ENCODE assay signal across 18 cellular contexts in genomic region chr3:137012097-137012501, GRCh38. TPM values are rescaled to one million over a fixed set of nuclear protein-coding genes. Genes with fewer than 3 reads are reported as not detected.
A peak's percentile ranks its signal among the peaks of the same experiment; 100 is the strongest.
DNase-seq lines count a peak whose midpoint lies in the region; ATAC-seq, FAIRE-seq and TF ChIP-seq lines count a peak whose summit lies in the region.
"Had no signal": no experiment of that assay in that cellular context is flagged by ENCODE, and none has a peak within 500 bp of the region (broad histone marks: within the 10 kb centered on the region; RNA-seq: fewer than 3 reads in every experiment).

No MANE protein-coding gene starts in this region.

- H3K4me3 Mint-ChIP-seq in astrocyte (ENCODE audit: unreplicated experiment) (peak overlapping the region; percentile 34), CD14-positive monocyte (no peak overlapping the region)
- H3K4me3 Mint-ChIP-seq: GM23338; T-helper 1 cell treated with Interleukin-12 subunit alpha and Interleukin-12 subunit beta and Interleukin-4 antibody, amounts not matched to agents 30 μg/mL and 1 μg/mL, for 36 hours had no signal

- no peak overlapping the region for H3K27ac ChIP-seq in astrocyte (ENCODE audit: low read depth, low read length)
- H3K27ac ChIP-seq: upper lobe of right lung had no signal

- no peaks in the 10 kb centered on the region for H3K27me3 ChIP-seq in astrocyte (ENCODE audit: insufficient read depth, low read length)
- H3K27me3 ChIP-seq: upper lobe of right lung had no signal

- DNase-seq in A172 (ENCODE audit: low spot score) (peak; percentile 18), H4 (ENCODE audit: low spot score) (peak; percentile 44), astrocyte (ENCODE audit: low read depth) (peak; percentile 60), hepatic stellate cell (ENCODE audit: low spot score) (peak; percentile 57), T-helper 9 cell (no peak), CD14-positive monocyte (ENCODE audit: low spot score) (no peak)
- DNase-seq: activated CD4-positive, alpha-beta T cell treated with anti-CD3 and anti-CD28 coated beads, Interleukin-2, amount 50 U/mL, for 1 hour; activated gamma-delta T cell; NCI-H1092 treated with DMSO at 0.1 percent for 48 hours; NCI-H226; PC-3; upper lobe of right lung had no signal

- TF ChIP-seq CTCF in astrocyte (IDR thresholded peaks at IDR 0.05; ENCODE audit: insufficient read depth, low read depth, low read length) (no peak), CD14-positive monocyte (IDR thresholded peaks at IDR 0.05) (no peak)

- intact Hi-C loops in CD14-positive monocyte (cut with micrococcal nuclease), result loop anchor here (5.0 to 10.0 kb wide), 3 partner anchors 257 to 620 kb away; partner anchors contain the start of gene STAG1 (in 2 of the 2)

- H4K20me1 ChIP-seq in astrocyte (ENCODE audit: insufficient read depth, low read length), result no peaks in the 10 kb centered on the region

- no peak for FAIRE-seq in astrocyte (lab: Jason Lieb, UNC)
- FAIRE-seq: bronchial epithelial cell had no signal

- no peaks in the 10 kb centered on the region for H3K9me3 ChIP-seq in astrocyte (ENCODE audit: insufficient read depth, low read depth, low read length)
- H3K9me3 ChIP-seq: upper lobe of right lung had no signal

- no peak overlapping the region for H3K9ac ChIP-seq in astrocyte (ENCODE audit: low read length)

- no peak for ATAC-seq in GM18907 (IDR thresholded peaks at IDR 0.05; ENCODE audit: unreplicated experiment)
- no peak for ATAC-seq in HG02588 (IDR thresholded peaks at IDR 0.05; ENCODE audit: unreplicated experiment)
- ATAC-seq: PC-3, upper lobe of right lung had no signal

- H2AFZ ChIP-seq in astrocyte (ENCODE audit: low read depth, low read length), result no peak overlapping the region
- H2AFZ ChIP-seq: GM23338 had no signal

- H3K4me1 ChIP-seq in astrocyte (ENCODE audit: insufficient read depth, low read length), result peaks cover 11% of the 10 kb centered on the region
- H3K4me1 ChIP-seq: upper lobe of right lung had no signal

- H3K9me3 Mint-ChIP-seq in astrocyte (ENCODE audit: unreplicated experiment) (peaks cover 2% of the 10 kb centered on the region), CD14-positive monocyte (peaks cover 0 to 1% (median 0%) of the 10 kb centered on the region in 7 donors)
- H3K9me3 Mint-ChIP-seq: GM23338; T-helper 1 cell treated with Interleukin-12 subunit alpha and Interleukin-12 subunit beta and Interleukin-4 antibody, amounts not matched to agents 30 μg/mL and 1 μg/mL, for 36 hours had no signal

- no peaks in the 10 kb centered on the region for H3K79me2 ChIP-seq in astrocyte (ENCODE audit: insufficient read depth, low read length)

- H3K4me3 ChIP-seq in astrocyte (ENCODE audit: insufficient read depth, low read depth, low read length), result no peak overlapping the region
- H3K4me3 ChIP-seq: GM23338, upper lobe of right lung had no signal

- no peaks in the 10 kb centered on the region for H3K27me3 Mint-ChIP-seq in astrocyte (ENCODE audit: low read depth, unreplicated experiment)
- H3K27me3 Mint-ChIP-seq in CD14-positive monocyte (ENCODE audit: low read depth in 3 of 3), result peaks cover 0 to 1% (median 0%) of the 10 kb centered on the region in 3 donors
- H3K27me3 Mint-ChIP-seq: progenitor cell of endocrine pancreas had no signal

- no peaks in the 10 kb centered on the region for H3K36me3 ChIP-seq in astrocyte (ENCODE audit: insufficient read depth, low read length)
- H3K36me3 ChIP-seq: upper lobe of right lung had no signal

- peak overlapping the region; percentile 79 for H3K27ac Mint-ChIP-seq in astrocyte (ENCODE audit: unreplicated experiment)
- H3K27ac Mint-ChIP-seq in CD14-positive monocyte, result no peak overlapping the region
- H3K27ac Mint-ChIP-seq: GM23338; progenitor cell of endocrine pancreas; T-helper 1 cell treated with Interleukin-12 subunit alpha and Interleukin-12 subunit beta and Interleukin-4 antibody, amounts not matched to agents 30 μg/mL and 1 μg/mL, for 36 hours had no signal

- peak overlapping the region; percentile 40 for H3K4me2 ChIP-seq in astrocyte (ENCODE audit: low read length)
- H3K4me2 ChIP-seq: GM23338 had no signal

- peaks cover 17% of the 10 kb centered on the region for H3K4me1 Mint-ChIP-seq in astrocyte (ENCODE audit: low read depth, unreplicated experiment)
- peaks cover 15% of the 10 kb centered on the region for H3K4me1 Mint-ChIP-seq in CD14-positive monocyte

- H3K36me3 Mint-ChIP-seq in astrocyte (ENCODE audit: low read depth, unreplicated experiment) (peaks cover 20% of the 10 kb centered on the region), CD14-positive monocyte (no peaks in the 10 kb centered on the region)

RNA-seq across cellular contexts. Expression of gene IL20RB, which starts 54.3 kb away (rescaled TPM):
- total RNA-seq in A172 (2014; rRNA removed; shearing (Covaris generic)), result 0.72 and 1.1 TPM in 2 replicates
- 61.5 and 69.6 TPM in 2 replicates for total RNA-seq in H4 (2014; rRNA removed; shearing (Covaris generic))
- total RNA-seq in astrocyte, result 22.0 and 23.6 TPM in 2 replicates
- polyA plus RNA-seq in CD14-positive monocyte, result under 1 TPM in 1 of 2 donors, not detected in 1; 0.16 TPM

Comparison
In these comparisons a context has a peak if more than half of its experiments do, and no peak if none do; other contexts are left out.
1. DNase-seq: peak in A172 (single experiment), H4 (single experiment), astrocyte (single experiment) and hepatic stellate cell (single experiment); none in T-helper 9 cell (single experiment) and CD14-positive monocyte (single experiment).
2. RNA of gene IL20RB, which starts 54.3 kb away (total RNA-seq): 61.5 to 69.6 TPM in H4 and 22.0 to 23.6 TPM in astrocyte; 0.72 to 1.1 TPM in A172; every median in the first group is over 10 times any median in the second.